In genomic region chr6:151609146-151609962, GRCh38 we compare ENCODE assay signal across 24 cellular contexts.
A peak's percentile ranks its signal among the peaks of the same experiment; 100 is the strongest.
DNase-seq lines count a peak whose midpoint lies in the region; ATAC-seq and TF ChIP-seq lines count a peak whose summit lies in the region.
"Had no signal": no experiment of that assay in that cellular context is flagged by ENCODE, and none has a peak within 500 bp of the region (broad histone marks: within the 10 kb centered on the region; RNA-seq: fewer than 3 reads in every experiment).

No MANE protein-coding gene starts in this region.

- no peak overlapping the region for H3K4me2 ChIP-seq in Loucy (ENCODE audit: low read depth, low read length, poor library complexity, severe bottlenecking)
- H3K4me2 ChIP-seq in mesendoderm (ENCODE audit: low read length), result no peak overlapping the region

- TF ChIP-seq CTCF in Loucy (conservative IDR thresholded peaks at IDR 0.05; ENCODE audit: low read length) (no peak), fibroblast of the aortic adventitia (IDR thresholded peaks at IDR 0.05; ENCODE audit: insufficient read depth, low read length) (no peak)

- no peaks in the 10 kb centered on the region for H3K79me1 ChIP-seq in mesendoderm (ENCODE audit: low read length)

- H3K23ac ChIP-seq in mesendoderm (ENCODE audit: low read length), result no peak overlapping the region

- no peak overlapping the region for H2AK5ac ChIP-seq in mesendoderm (ENCODE audit: low read length)

- peak overlapping the region; percentile 75 for H3K18ac ChIP-seq in mesendoderm (ENCODE audit: low read length)

- no peak overlapping the region for H2BK5ac ChIP-seq in mesendoderm (ENCODE audit: low read length)

- H3K9me3 ChIP-seq in Loucy (ENCODE audit: insufficient read depth, low read depth, low read length), result no peaks in the 10 kb centered on the region

- H3K36me3 ChIP-seq in Loucy (ENCODE audit: insufficient read depth, low read length) (no peaks in the 10 kb centered on the region), mesendoderm (ENCODE audit: control insufficient read depth, insufficient read depth, low read length) (no peaks in the 10 kb centered on the region)

- no peak for ATAC-seq in GM21526 (IDR thresholded peaks at IDR 0.05; ENCODE audit: low FRiP score, unreplicated experiment)
- ATAC-seq: activated CD8-positive, alpha-beta T cell treated with anti-CD3 and anti-CD28 coated beads, Interleukin-2, amount 10 ng/mL, durations not matched to agents 7 days and 5 days; foreskin keratinocyte; GM12878; left colon; PC-3; stimulated activated naive CD8-positive, alpha-beta T cell treated with anti-CD3 and anti-CD28 coated beads, Interleukin-15, amount 100 ng/mL, for 72 hours had no signal

- H3K27ac ChIP-seq in mesendoderm (ENCODE audit: low read depth, low read length), result no peak overlapping the region
- H3K27ac ChIP-seq: foreskin keratinocyte had no signal

- DNase-seq in fibroblast of the aortic adventitia (ENCODE audit: low read depth) (peak; percentile 44), mesendoderm (no peak), stromal cell of bone marrow (ENCODE audit: low read depth) (peak; percentile 42), NCI-H526 (lab: John Stamatoyannopoulos, UW) (no peak), NCI-H146 (lab: John Stamatoyannopoulos, UW) (no peak), NCI-H2081 treated with DMSO at 0.1 percent for 48 hours (lab: John Stamatoyannopoulos, UW) (no peak)
- DNase-seq: activated CD4-positive, CD25-positive, alpha-beta regulatory T cell; activated CD8-positive, alpha-beta T cell treated with anti-CD3 and anti-CD28 coated beads, Interleukin-2, amount 10 ng/mL, durations not matched to agents 7 days and 5 days; activated naive CD4-positive, alpha-beta T cell treated with anti-CD3 and anti-CD28 coated beads, Interleukin-2, amount 10 ng/mL, durations not matched to agents 7 days and 5 days; activated T-cell treated with anti-CD3 and anti-CD28 coated beads, Interleukin-2, amount 50 U/mL, for 24 hours; CD4-positive, alpha-beta T cell; DMS153; GF-D8; HCEC 1CT; left colon; NCI-H1436; NCI-H2171 treated with DMSO at 0.1 percent for 48 hours; occipital lobe; PC-3; stimulated activated naive CD8-positive, alpha-beta T cell treated with anti-CD3 and anti-CD28 coated beads, Interleukin-15, amount 100 ng/mL, for 72 hours had no signal

- WGBS in mesendoderm (ENCODE audit: extremely low coverage, insufficient coverage, low lambda C conversion rate), result no CpG with 5 or more reads among the region's 4 CpGs

- no peak overlapping the region for H2BK120ac ChIP-seq in mesendoderm (ENCODE audit: low read depth, low read length)

- no peak overlapping the region for H2BK15ac ChIP-seq in mesendoderm (replicated peaks; ENCODE audit: low read depth)

- H2AFZ ChIP-seq in Loucy (ENCODE audit: low read length), result peak overlapping the region; percentile 54

- H3K4ac ChIP-seq in mesendoderm (ENCODE audit: low read depth, low read length), result no peak overlapping the region

- H3K27me3 ChIP-seq in Loucy (ENCODE audit: insufficient read depth, low read length, poor library complexity, severe bottlenecking) (no peaks in the 10 kb centered on the region), mesendoderm (ENCODE audit: insufficient read depth, low read length, poor library complexity) (no peaks in the 10 kb centered on the region)

- H3K79me2 ChIP-seq in Loucy (ENCODE audit: insufficient read depth, low read length) (no peaks in the 10 kb centered on the region), mesendoderm (ENCODE audit: control insufficient read depth, insufficient read depth, low read length) (no peaks in the 10 kb centered on the region)

- H3K9ac ChIP-seq in Loucy (ENCODE audit: low read depth, low read length, poor library complexity, severe bottlenecking), result no peak overlapping the region
- H3K9ac ChIP-seq in mesendoderm (ENCODE audit: low read length), result no peak overlapping the region

- H3K4me1 ChIP-seq in Loucy (ENCODE audit: insufficient read depth, low read length, poor library complexity, severe bottlenecking), result peaks cover 6% of the 10 kb centered on the region
- peaks cover 2% of the 10 kb centered on the region for H3K4me1 ChIP-seq in mesendoderm (ENCODE audit: control insufficient read depth, low read depth, low read length)
- H3K4me1 ChIP-seq: foreskin keratinocyte had no signal

- H3K4me3 ChIP-seq in Loucy (ENCODE audit: low read length, poor library complexity, severe bottlenecking) (no peak overlapping the region), fibroblast of the aortic adventitia (ENCODE audit: low read depth, low read length) (no peak overlapping the region), mesendoderm (ENCODE audit: low read length) (no peak overlapping the region)
- H3K4me3 ChIP-seq: GM12878 had no signal

- H4K20me1 ChIP-seq in Loucy (ENCODE audit: insufficient read depth, low read length, poor library complexity, severe bottlenecking), result no peaks in the 10 kb centered on the region

- no peak overlapping the region for H4K5ac ChIP-seq in mesendoderm (ENCODE audit: low read length)

- H3F3A ChIP-seq in Loucy (ENCODE audit: low read depth), result no peaks in the 10 kb centered on the region

- no peaks in the 10 kb centered on the region for H3K9me2 ChIP-seq in Loucy (replicated peaks; ENCODE audit: low read depth, low read length)

- no peak overlapping the region for H4K8ac ChIP-seq in mesendoderm (ENCODE audit: low read depth, low read length)

- H3K56ac ChIP-seq in mesendoderm (ENCODE audit: low read length), result no peak overlapping the region

Comparison
In these comparisons a context has a peak if more than half of its experiments do, and no peak if none do; other contexts are left out.
1. DNase-seq: peak in fibroblast of the aortic adventitia (single experiment) and stromal cell of bone marrow (single experiment); none in mesendoderm (single experiment), NCI-H526 (0 of 2), NCI-H146 (single experiment) and NCI-H2081 treated with DMSO at 0.1 percent for 48 hours (single experiment).